In genomic region chr3:169772530-169772950, GRCh38 we compare ENCODE assay signal across 1 cellular context.
TF ChIP-seq lines count a peak whose summit lies in the region.

No MANE protein-coding gene starts in this region.

TF ChIP-seq in IMR-90, 13 proteins besides CTCF, POLR2A, EP300 and RAD21 (continued from another document):
- TF ChIP-seq, protein P1, sequence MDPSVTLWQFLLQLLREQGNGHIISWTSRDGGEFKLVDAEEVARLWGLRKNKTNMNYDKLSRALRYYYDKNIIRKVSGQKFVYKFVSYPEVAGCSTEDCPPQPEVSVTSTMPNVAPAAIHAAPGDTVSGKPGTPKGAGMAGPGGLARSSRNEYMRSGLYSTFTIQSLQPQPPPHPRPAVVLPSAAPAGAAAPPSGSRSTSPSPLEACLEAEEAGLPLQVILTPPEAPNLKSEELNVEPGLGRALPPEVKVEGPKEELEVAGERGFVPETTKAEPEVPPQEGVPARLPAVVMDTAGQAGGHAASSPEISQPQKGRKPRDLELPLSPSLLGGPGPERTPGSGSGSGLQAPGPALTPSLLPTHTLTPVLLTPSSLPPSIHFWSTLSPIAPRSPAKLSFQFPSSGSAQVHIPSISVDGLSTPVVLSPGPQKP (IDR thresholded peaks at IDR 0.05; ENCODE audit: borderline replicate concordance, low read depth, low read length) = no peak
- TF ChIP-seq BHLHE40 (IDR thresholded peaks at IDR 0.05; ENCODE audit: low read depth, low read length) = no peak
- no peak for TF ChIP-seq MAZ (IDR thresholded peaks at IDR 0.05; ENCODE audit: borderline replicate concordance, low read depth, low read length)
- TF ChIP-seq CHD1 (IDR thresholded peaks at IDR 0.05; ENCODE audit: low read depth, low read length) = no peak
- TF ChIP-seq, protein P2, sequence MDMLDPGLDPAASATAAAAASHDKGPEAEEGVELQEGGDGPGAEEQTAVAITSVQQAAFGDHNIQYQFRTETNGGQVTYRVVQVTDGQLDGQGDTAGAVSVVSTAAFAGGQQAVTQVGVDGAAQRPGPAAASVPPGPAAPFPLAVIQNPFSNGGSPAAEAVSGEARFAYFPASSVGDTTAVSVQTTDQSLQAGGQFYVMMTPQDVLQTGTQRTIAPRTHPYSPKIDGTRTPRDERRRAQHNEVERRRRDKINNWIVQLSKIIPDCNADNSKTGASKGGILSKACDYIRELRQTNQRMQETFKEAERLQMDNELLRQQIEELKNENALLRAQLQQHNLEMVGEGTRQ (IDR thresholded peaks at IDR 0.05; ENCODE audit: low read depth, low read length) = no peak
